14 cellular contexts compared by ENCODE assay signal in the genomic region with DNA sequence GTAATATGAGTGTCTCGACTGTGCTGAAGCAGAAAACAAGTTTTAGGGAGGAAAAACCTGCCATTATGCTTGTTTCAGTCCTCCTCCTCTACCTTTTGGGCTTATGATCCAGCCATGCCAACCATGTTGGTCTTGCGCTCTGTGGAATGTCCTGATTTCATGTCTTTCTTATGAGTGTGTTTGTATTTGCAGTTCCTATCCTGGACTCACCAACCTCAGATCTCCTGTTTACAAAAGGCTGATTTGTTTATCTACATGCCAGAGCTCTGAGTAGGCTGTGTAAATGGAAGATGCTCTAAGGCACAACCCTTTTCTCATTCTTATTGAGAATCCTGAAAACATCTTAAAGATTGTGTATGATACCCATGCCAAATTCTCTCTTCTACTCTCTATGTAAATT.
DNase-seq lines count a peak whose midpoint lies in the region; ATAC-seq and TF ChIP-seq lines count a peak whose summit lies in the region.
"Had no signal": no experiment of that assay in that cellular context is flagged by ENCODE, and none has a peak within 500 bp of the region (broad histone marks: within the 10 kb centered on the region; RNA-seq: fewer than 3 reads in every experiment).

No MANE protein-coding gene starts in this region.

- H3K27ac Mint-ChIP-seq in T-helper 17 cell, result no peak overlapping the region
- H3K27ac Mint-ChIP-seq: activated naive CD8-positive, alpha-beta T cell treated with anti-CD3 and anti-CD28 coated beads, Interleukin-2, amount 50 U/mL, for 24 hours; CD4-positive, CD25-positive, alpha-beta regulatory T cell; WTC11 had no signal

- no peaks in the 10 kb centered on the region for H3K36me3 Mint-ChIP-seq in T-helper 17 cell (ENCODE audit: low read depth)
- H3K36me3 Mint-ChIP-seq: CD4-positive, CD25-positive, alpha-beta regulatory T cell had no signal

- H3K27me3 Mint-ChIP-seq in T-helper 17 cell, result peaks cover 12% of the 10 kb centered on the region

- TF ChIP-seq CTCF in BJ (IDR thresholded peaks at IDR 0.05; ENCODE audit: insufficient read depth, low read depth, low read length) (no peak), astrocyte of the spinal cord (IDR thresholded peaks at IDR 0.05; ENCODE audit: low read depth, low read length) (no peak)

- H3K4me3 ChIP-seq in BJ (ENCODE audit: low read depth, low read length), result no peak overlapping the region
- no peak overlapping the region for H3K4me3 ChIP-seq in astrocyte of the spinal cord (ENCODE audit: low read depth, low read length)

- H3K4me3 Mint-ChIP-seq in T-helper 17 cell, result no peak overlapping the region
- H3K4me3 Mint-ChIP-seq: activated naive CD8-positive, alpha-beta T cell treated with anti-CD3 and anti-CD28 coated beads, Interleukin-2, amount 50 U/mL, for 24 hours; CD4-positive, CD25-positive, alpha-beta regulatory T cell; WTC11 had no signal

- POLR2A ChIA-PET in BJ (lab: Charles Lee), result no interaction called here

- H3K36me3 ChIP-seq in BJ (ENCODE audit: control insufficient read depth, insufficient read depth, low read length), result no peaks in the 10 kb centered on the region

- ATAC-seq in HG03139 (IDR thresholded peaks at IDR 0.05; ENCODE audit: unreplicated experiment) (no peak), T-helper 17 cell (no peak)
- ATAC-seq: activated naive CD8-positive, alpha-beta T cell treated with anti-CD3 and anti-CD28 coated beads, Interleukin-2, amount 50 U/mL, for 24 hours; Right ventricle myocardium inferior; WTC11 had no signal

- H3K9me3 ChIP-seq in T-helper 17 cell (ENCODE audit: control insufficient read depth, low read length, poor library complexity, severe bottlenecking), result no peaks in the 10 kb centered on the region

- CTCF ChIA-PET in BJ (lab: Yijun Ruan, JAX), result interaction anchor here (1.5 to 2.8 kb wide), 2 partner anchors 8 to 18 kb away, joined by 3 to 9 read pairs; no protein-coding TSS in a partner anchor

- no peaks in the 10 kb centered on the region for H3K27me3 ChIP-seq in BJ (ENCODE audit: control insufficient read depth, insufficient read depth, low read length)

- DNase-seq in BJ (ENCODE audit: low read depth) (peak; percentile 22), LHCN-M2 (ENCODE audit: low read depth) (peak; percentile 95), astrocyte of the spinal cord (ENCODE audit: low read depth, low spot score) (peak; percentile 46), kidney tubule cell (ENCODE audit: low spot score) (peak; percentile 76), T-helper 17 cell (no peak), NCI-H187 treated with DMSO at 0.1 percent for 48 hours (lab: John Stamatoyannopoulos, UW) (no peak), GOT3 (lab: John Stamatoyannopoulos, UW) (no peak)
- DNase-seq: activated naive CD8-positive, alpha-beta T cell treated with anti-CD3 and anti-CD28 coated beads, Interleukin-2, amount 50 U/mL, for 24 hours; CD4-positive, CD25-positive, alpha-beta regulatory T cell; NCI-H1092 treated with DMSO at 0.1 percent for 48 hours; NCI-H446 treated with DMSO at 0.1 percent for 48 hours had no signal

- in situ Hi-C loops in astrocyte of the spinal cord (cut with HindIII; ENCODE audit: low sequenced_read_pairs), result no loop called here

- no peaks in the 10 kb centered on the region for H3K4me1 Mint-ChIP-seq in T-helper 17 cell
- H3K4me1 Mint-ChIP-seq: activated naive CD8-positive, alpha-beta T cell treated with anti-CD3 and anti-CD28 coated beads, Interleukin-2, amount 50 U/mL, for 24 hours; CD4-positive, CD25-positive, alpha-beta regulatory T cell; WTC11 had no signal

Comparison
In these comparisons a context has a peak if more than half of its experiments do, and no peak if none do; other contexts are left out.
1. DNase-seq: peak in BJ (single experiment), LHCN-M2 (single experiment), astrocyte of the spinal cord (single experiment) and kidney tubule cell (single experiment); none in T-helper 17 cell (0 of 3), NCI-H187 treated with DMSO at 0.1 percent for 48 hours (single experiment) and GOT3 (single experiment).